Comparison of ENCODE assay signal across 29 cellular contexts in genomic region chr1:172453607-172454006, GRCh38. TPM values are rescaled to one million over a fixed set of nuclear protein-coding genes. Genes with fewer than 3 reads are reported as not detected.
DNase-seq lines count a peak whose midpoint lies in the region; ATAC-seq, FAIRE-seq and TF ChIP-seq lines count a peak whose summit lies in the region.
"Had no signal": no experiment of that assay in that cellular context is flagged by ENCODE, and none has a peak within 500 bp of the region (broad histone marks: within the 10 kb centered on the region; RNA-seq: fewer than 3 reads in every experiment).

No MANE protein-coding gene starts in this region.

- ATAC-seq in activated CD8-positive, alpha-beta T cell treated with anti-CD3 and anti-CD28 coated beads for 36 hours: peak; percentile 37
- no peak for ATAC-seq in activated CD8-positive, alpha-beta T cell treated with anti-CD3 and anti-CD28 coated beads, Interleukin-2, amount 10 ng/mL, durations not matched to agents 7 days and 5 days
- no peak for ATAC-seq in A549
- no peak for ATAC-seq in GM19324 (IDR thresholded peaks at IDR 0.05; ENCODE audit: low FRiP score, unreplicated experiment)
- ATAC-seq: GM23338 had no signal

- no peaks in the 10 kb centered on the region for H3K27me3 ChIP-seq in hepatocyte
- H3K27me3 ChIP-seq: BLaER1 treated with 17β-estradiol and CSF1 and Interleukin-3, amounts not matched to agents 10 nM and 100 nM; Peyer's patch had no signal

- no peaks in the 10 kb centered on the region for H3K79me2 ChIP-seq in hepatocyte

- FAIRE-seq in A549 (lab: Jason Lieb, UNC): no peak
- FAIRE-seq: D721Med, G401.6, HTR-8/SVneo had no signal

- no peak overlapping the region for H3K4me3 ChIP-seq in A549
- H3K4me3 ChIP-seq in hepatocyte: no peak overlapping the region
- H3K4me3 ChIP-seq: BLaER1 treated with 17β-estradiol and CSF1 and Interleukin-3, amounts not matched to agents 10 nM and 100 nM; GM23338; Peyer's patch had no signal

- no peak overlapping the region for H2AFZ ChIP-seq in hepatocyte

- no peak for TF ChIP-seq RAD21 in A549 (conservative IDR thresholded peaks at IDR 0.05 in 1 of 2, IDR thresholded peaks at IDR 0.05 in 1 of 2)

- H3K4me2 ChIP-seq in A549 (peak overlapping the region; percentile 33; the same call in 2 of the 3 replicates), hepatocyte (no peak overlapping the region)
- H3K4me2 ChIP-seq: BLaER1 treated with 17β-estradiol and CSF1 and Interleukin-3, amounts not matched to agents 10 nM and 100 nM; GM23338; KMS-11; SK-N-SH had no signal

- no peak for TF ChIP-seq CTCF in activated CD8-positive, alpha-beta T cell treated with anti-CD3 and anti-CD28 coated beads for 36 hours (IDR thresholded peaks at IDR 0.05)
- no peak for TF ChIP-seq CTCF in A549 (IDR thresholded peaks at IDR 0.05)
- TF ChIP-seq CTCF in hepatocyte (IDR thresholded peaks at IDR 0.05; ENCODE audit: poor library complexity): no peak
- no peak for TF ChIP-seq CTCF in neural crest cell (conservative IDR thresholded peaks at IDR 0.05)

- H4K20me1 ChIP-seq in hepatocyte (ENCODE audit: insufficient read depth, poor library complexity, severe bottlenecking): no peaks in the 10 kb centered on the region
- H4K20me1 ChIP-seq: BLaER1 treated with 17β-estradiol and CSF1 and Interleukin-3, amounts not matched to agents 10 nM and 100 nM had no signal

- H3K36me3 ChIP-seq in hepatocyte (replicated peaks; ENCODE audit: insufficient read depth, low read depth): no peaks in the 10 kb centered on the region
- H3K36me3 ChIP-seq: BLaER1 treated with 17β-estradiol and CSF1 and Interleukin-3, amounts not matched to agents 10 nM and 100 nM; Peyer's patch had no signal

- TF ChIP-seq POLR2A in A549 (IDR thresholded peaks at IDR 0.05; ENCODE audit: low read length): no peak

- H3K27ac Mint-ChIP-seq in activated CD8-positive, alpha-beta T cell treated with anti-CD3 and anti-CD28 coated beads for 36 hours: no peak overlapping the region
- H3K27ac Mint-ChIP-seq in activated CD8-positive, alpha-beta T cell treated with anti-CD3 and anti-CD28 coated beads, Interleukin-2, amount 10 ng/mL, durations not matched to agents 7 days and 5 days: no peak overlapping the region
- H3K27ac Mint-ChIP-seq in neural crest cell (ENCODE audit: unreplicated experiment): peak overlapping the region; percentile 59
- H3K27ac Mint-ChIP-seq: CD4-positive, alpha-beta T cell; GM23338; H9; HFFc6 had no signal

- intact Hi-C loops in activated CD8-positive, alpha-beta T cell treated with anti-CD3 and anti-CD28 coated beads for 36 hours (cut with micrococcal nuclease): loop anchor here (5.0 kb wide), 1 partner anchor 264 kb away; no protein-coding TSS in a partner anchor

- H3K4me3 Mint-ChIP-seq in activated CD8-positive, alpha-beta T cell treated with anti-CD3 and anti-CD28 coated beads for 36 hours: no peak overlapping the region
- H3K4me3 Mint-ChIP-seq in activated CD8-positive, alpha-beta T cell treated with anti-CD3 and anti-CD28 coated beads, Interleukin-2, amount 10 ng/mL, durations not matched to agents 7 days and 5 days: no peak overlapping the region
- H3K4me3 Mint-ChIP-seq in neural crest cell: no peak overlapping the region
- H3K4me3 Mint-ChIP-seq: CD4-positive, alpha-beta T cell; GM23338; H9; HFFc6 had no signal

- peaks cover 2% of the 10 kb centered on the region for H3K27me3 Mint-ChIP-seq in activated CD8-positive, alpha-beta T cell treated with anti-CD3 and anti-CD28 coated beads for 36 hours
- H3K27me3 Mint-ChIP-seq in activated CD8-positive, alpha-beta T cell treated with anti-CD3 and anti-CD28 coated beads, Interleukin-2, amount 10 ng/mL, durations not matched to agents 7 days and 5 days (ENCODE audit: low read depth): no peaks in the 10 kb centered on the region
- H3K27me3 Mint-ChIP-seq in neural crest cell (ENCODE audit: low read depth): no peaks in the 10 kb centered on the region
- H3K27me3 Mint-ChIP-seq: CD4-positive, alpha-beta T cell had no signal

- H3K4me1 ChIP-seq in A549 (peaks cover 56% of the 10 kb centered on the region), hepatocyte (ENCODE audit: insufficient read depth) (peaks cover 29% of the 10 kb centered on the region)

- CTCF ChIA-PET in activated CD8-positive, alpha-beta T cell treated with anti-CD3 and anti-CD28 coated beads for 36 hours (lab: Charles Lee): interaction anchor here (1.0 to 1.5 kb wide), 3 partner anchors 9 to 24 kb away, joined by 3 to 5 read pairs (median 3); no protein-coding TSS in a partner anchor
- CTCF ChIA-PET in activated CD8-positive, alpha-beta T cell treated with anti-CD3 and anti-CD28 coated beads, Interleukin-2, amount 10 ng/mL, durations not matched to agents 7 days and 5 days (lab: Charles Lee): interaction anchor here (1.5 to 4.6 kb wide), 2 partner anchors 9 to 10 kb away, joined by 3 to 18 read pairs; partner anchors contain the start of gene PIGC
- CTCF ChIA-PET in A549 (lab: Yijun Ruan, JAX): interaction anchor here (1.3 to 7.1 kb wide), 3 partner anchors 10 to 266 kb away, joined by 5 to 62 read pairs (median 8); partner anchors contain the start of gene PIGC

- WGBS in A549 (ENCODE audit: missing lambda C conversion rate): 17% methylated on average over 1 of the region's 1 CpG
- WGBS in hepatocyte (ENCODE audit: low lambda C conversion rate, missing lambda C conversion rate): 91% methylated on average over 1 of the region's 1 CpG

- H3K9me3 Mint-ChIP-seq in activated CD8-positive, alpha-beta T cell treated with anti-CD3 and anti-CD28 coated beads for 36 hours: no peaks in the 10 kb centered on the region
- no peaks in the 10 kb centered on the region for H3K9me3 Mint-ChIP-seq in activated CD8-positive, alpha-beta T cell treated with anti-CD3 and anti-CD28 coated beads, Interleukin-2, amount 10 ng/mL, durations not matched to agents 7 days and 5 days (ENCODE audit: insufficient read depth)
- no peaks in the 10 kb centered on the region for H3K9me3 Mint-ChIP-seq in neural crest cell
- H3K9me3 Mint-ChIP-seq: CD4-positive, alpha-beta T cell; GM23338; H9; HFFc6 had no signal

- no peak for TF ChIP-seq EP300 in A549 (IDR thresholded peaks at IDR 0.05)

- peaks cover 22% of the 10 kb centered on the region for H3K4me1 Mint-ChIP-seq in activated CD8-positive, alpha-beta T cell treated with anti-CD3 and anti-CD28 coated beads for 36 hours (ENCODE audit: low read depth)
- peaks cover 24% of the 10 kb centered on the region for H3K4me1 Mint-ChIP-seq in activated CD8-positive, alpha-beta T cell treated with anti-CD3 and anti-CD28 coated beads, Interleukin-2, amount 10 ng/mL, durations not matched to agents 7 days and 5 days (ENCODE audit: low read depth)
- H3K4me1 Mint-ChIP-seq in neural crest cell: peaks cover 23% of the 10 kb centered on the region

- H3K9me2 ChIP-seq in hepatocyte (replicated peaks; ENCODE audit: insufficient read depth): no peaks in the 10 kb centered on the region
- H3K9me2 ChIP-seq: SK-N-SH had no signal

- no peaks in the 10 kb centered on the region for H3K36me3 Mint-ChIP-seq in activated CD8-positive, alpha-beta T cell treated with anti-CD3 and anti-CD28 coated beads for 36 hours (ENCODE audit: low read depth)
- no peaks in the 10 kb centered on the region for H3K36me3 Mint-ChIP-seq in activated CD8-positive, alpha-beta T cell treated with anti-CD3 and anti-CD28 coated beads, Interleukin-2, amount 10 ng/mL, durations not matched to agents 7 days and 5 days (ENCODE audit: low read depth)
- no peaks in the 10 kb centered on the region for H3K36me3 Mint-ChIP-seq in neural crest cell (ENCODE audit: low read depth)

- no peak for DNase-seq in activated CD8-positive, alpha-beta T cell treated with anti-CD3 and anti-CD28 coated beads for 36 hours
- DNase-seq in activated CD8-positive, alpha-beta T cell treated with anti-CD3 and anti-CD28 coated beads, Interleukin-2, amount 10 ng/mL, durations not matched to agents 7 days and 5 days: no peak
- no peak for DNase-seq in A549 (ENCODE audit: low read depth in 1 of 2, low spot score in 1 of 2)
- no peak for DNase-seq in hepatocyte (ENCODE audit: low spot score)
- no peak for DNase-seq in neural crest cell (ENCODE audit: low read depth, low spot score)
- DNase-seq in Kasumi-1 (lab: John Stamatoyannopoulos, UW): no peak
- no peak for DNase-seq in activated naive CD4-positive, alpha-beta T cell treated with Interleukin-2 at 50 U/mL for 16 hours
- DNase-seq: AML-193; CD4-positive, alpha-beta T cell; H9; HFFc6; NCI-H1092; NCI-H1417 treated with DMSO at 0.1 percent for 48 hours; NCI-H1694 treated with DMSO at 0.1 percent for 48 hours; NCI-H2227 treated with DMSO at 0.1 percent for 48 hours; NCI-H510A; NCI-H69; Peyer's patch; SIG-M5; SK-N-SH had no signal

- POLR2A ChIA-PET in activated CD8-positive, alpha-beta T cell treated with anti-CD3 and anti-CD28 coated beads for 36 hours (lab: Charles Lee): interaction anchor here (0.6 kb wide), 1 partner anchor 978 kb away, joined by 3 read pairs; no protein-coding TSS in a partner anchor
- POLR2A ChIA-PET in activated CD8-positive, alpha-beta T cell treated with anti-CD3 and anti-CD28 coated beads, Interleukin-2, amount 10 ng/mL, durations not matched to agents 7 days and 5 days (lab: Charles Lee): no interaction called here
- POLR2A ChIA-PET in A549 (lab: Yijun Ruan, JAX): interaction anchor here (1.1 kb wide), 1 partner anchor 79 kb away, joined by 4 read pairs; no protein-coding TSS in a partner anchor

- H3K9me3 ChIP-seq in A549: no peaks in the 10 kb centered on the region
- no peaks in the 10 kb centered on the region for H3K9me3 ChIP-seq in hepatocyte (ENCODE audit: low read depth)
- H3K9me3 ChIP-seq: BLaER1 treated with 17β-estradiol and CSF1 and Interleukin-3, amounts not matched to agents 10 nM and 100 nM; Peyer's patch; SK-N-SH had no signal

- peak overlapping the region in 1 of 2 experiments; percentile 20; a peak in 1 of 6 replicates for H3K27ac ChIP-seq in A549
- H3K27ac ChIP-seq in hepatocyte: peak overlapping the region; percentile 82
- H3K27ac ChIP-seq: BLaER1 treated with 17β-estradiol and CSF1 and Interleukin-3, amounts not matched to agents 10 nM and 100 nM; KMS-11; Peyer's patch had no signal

RNA-seq across cellular contexts. Expression of gene PIGC, which starts 9.7 kb away (rescaled TPM):
- total RNA-seq in activated CD8-positive, alpha-beta T cell treated with anti-CD3 and anti-CD28 coated beads for 36 hours: 10 to 100 TPM; 17.8 to 19.5 TPM
- total RNA-seq in activated CD8-positive, alpha-beta T cell treated with anti-CD3 and anti-CD28 coated beads, Interleukin-2, amount 10 ng/mL, durations not matched to agents 7 days and 5 days: 10 to 100 TPM; 25.4 to 27.0 TPM
- 50.0 and 51.4 TPM in 2 replicates for polyA plus RNA-seq in A549 (2011; rRNA removed)
- polyA plus RNA-seq in A549 (2012; cell fraction: cytosol; rRNA removed): 20.6 and 29.2 TPM in 2 replicates
- 11.1 and 22.0 TPM in 2 replicates for polyA plus RNA-seq in A549 (2012; cell fraction: nucleus; rRNA removed)
- polyA plus RNA-seq in A549 (2017; fragmentation: RNase III; extraction: RNeasy Plus Mini Kit Qiagen cat#74134 plus additional on column Dnase treatment): 24.9 to 32.2 TPM (median 30.7 TPM) in 3 replicates
- 42.7 and 44.9 TPM in 2 replicates for polyA minus RNA-seq in A549 (2011; rRNA and poly(A)+ RNA removed)
- 38.6 and 42.0 TPM in 2 replicates for total RNA-seq in hepatocyte
- 43.3 and 47.0 TPM in 2 replicates for polyA plus RNA-seq in hepatocyte
- total RNA-seq in neural crest cell: 25.0 and 27.8 TPM in 2 replicates

RNA-seq across cellular contexts. Expression of gene C1orf105, which starts 33.1 kb away (rescaled TPM):
- total RNA-seq in activated CD8-positive, alpha-beta T cell treated with anti-CD3 and anti-CD28 coated beads for 36 hours: not detected
- not detected for total RNA-seq in activated CD8-positive, alpha-beta T cell treated with anti-CD3 and anti-CD28 coated beads, Interleukin-2, amount 10 ng/mL, durations not matched to agents 7 days and 5 days
- polyA plus RNA-seq in A549 (2011; rRNA removed) (0.38 and 0.40 TPM in 2 replicates), A549 (2017; fragmentation: RNase III; extraction: RNeasy Plus Mini Kit Qiagen cat#74134 plus additional on column Dnase treatment) (not detected in 3 replicates), hepatocyte (0.21 and 2.2 TPM in 2 replicates)
- not detected in 2 replicates for polyA plus RNA-seq in A549 (2012; cell fraction: cytosol; rRNA removed)
- not detected in 2 replicates for polyA plus RNA-seq in A549 (2012; cell fraction: nucleus; rRNA removed)
- not detected in 2 replicates for polyA minus RNA-seq in A549 (2011; rRNA and poly(A)+ RNA removed)
- total RNA-seq in hepatocyte (0.23 and 0.76 TPM in 2 replicates), neural crest cell (not detected in 2 replicates)
- total RNA-seq: A172; CD4-positive, alpha-beta T cell; GM23338; H9; HFFc6; Peyer's patch had no signal
- polyA plus RNA-seq: AG04450, GM23338, SK-N-SH had no signal
